In genomic region chr1:54167422-54168139, GRCh38 we compare ENCODE assay signal across 18 cellular contexts. TPM values are rescaled to one million over a fixed set of nuclear protein-coding genes. Genes with fewer than 3 reads are reported as not detected.
DNase-seq lines count a peak whose midpoint lies in the region; TF ChIP-seq lines count a peak whose summit lies in the region.
"Had no signal": no experiment of that assay in that cellular context is flagged by ENCODE, and none has a peak within 500 bp of the region (broad histone marks: within the 10 kb centered on the region; RNA-seq: fewer than 3 reads in every experiment).

No MANE protein-coding gene starts in this region.

- H3K36me3 ChIP-seq in esophagus squamous epithelium (no peaks in the 10 kb centered on the region), Karpas-422 (ENCODE audit: insufficient read depth, low read length) (no peaks in the 10 kb centered on the region), vagina (no peaks in the 10 kb centered on the region)
- H3K36me3 ChIP-seq: SJCRH30 had no signal

- no peaks in the 10 kb centered on the region for H4K20me1 ChIP-seq in Karpas-422 (ENCODE audit: insufficient read depth, low read depth, low read length)

- TF ChIP-seq CTCF in RWPE1 (conservative IDR thresholded peaks at IDR 0.05; ENCODE audit: low read depth) (no peak), esophagus squamous epithelium (IDR thresholded peaks at IDR 0.05) (no peak), GM10248 (IDR thresholded peaks at IDR 0.05; ENCODE audit: control extremely low read depth, extremely low read depth, low read depth, missing control alignments) (no peak), vagina (IDR thresholded peaks at IDR 0.05) (no peak)

- H3K4me1 ChIP-seq in esophagus squamous epithelium (peaks cover 7 to 40% (median 20%) of the 10 kb centered on the region in 3 donors), Karpas-422 (ENCODE audit: low read length) (no peaks in the 10 kb centered on the region), vagina (peaks cover 5% of the 10 kb centered on the region)
- H3K4me1 ChIP-seq: SJCRH30 had no signal

- H3K4me3 ChIP-seq in esophagus squamous epithelium (no peak overlapping the region), Karpas-422 (ENCODE audit: low read length) (no peak overlapping the region), vagina (no peak overlapping the region)
- H3K4me3 ChIP-seq: GM23338, SJCRH30 had no signal

- H3K27ac ChIP-seq in RWPE1: peak overlapping the region; percentile 90
- H3K27ac ChIP-seq in esophagus squamous epithelium: peak overlapping the region; percentile 5 to 61 (median 26)
- no peak overlapping the region for H3K27ac ChIP-seq in Karpas-422 (ENCODE audit: low read length)
- H3K27ac ChIP-seq in vagina: no peak overlapping the region
- H3K27ac ChIP-seq: SJCRH30 had no signal

- no peaks in the 10 kb centered on the region for H3K27me3 ChIP-seq in esophagus squamous epithelium
- no peaks in the 10 kb centered on the region for H3K27me3 ChIP-seq in Karpas-422 (ENCODE audit: low read length)
- H3K27me3 ChIP-seq in vagina: no peaks in the 10 kb centered on the region
- H3K27me3 ChIP-seq: SJCRH30 had no signal

- H3K9me2 ChIP-seq in Karpas-422 (replicated peaks; ENCODE audit: insufficient read depth, low read length): no peaks in the 10 kb centered on the region

- no peak overlapping the region for H2AFZ ChIP-seq in Karpas-422 (ENCODE audit: low read length)
- H2AFZ ChIP-seq: GM23338 had no signal

- H3K9me3 ChIP-seq in esophagus squamous epithelium: no peaks in the 10 kb centered on the region
- no peaks in the 10 kb centered on the region for H3K9me3 ChIP-seq in Karpas-422 (ENCODE audit: low read length)
- H3K9me3 ChIP-seq in vagina: no peaks in the 10 kb centered on the region
- H3K9me3 ChIP-seq: SJCRH30 had no signal

- no peak overlapping the region for H3K9ac ChIP-seq in Karpas-422 (ENCODE audit: low read length)

- no peak overlapping the region for H3K4me2 ChIP-seq in Karpas-422 (ENCODE audit: low read depth, low read length, poor library complexity, severe bottlenecking)
- H3K4me2 ChIP-seq: GM23338 had no signal

- intact Hi-C loops in esophagus squamous epithelium (cut with DNase I): no loop called here
- intact Hi-C loops in vagina (cut with DNase I): no loop called here

- DNase-seq in HCEC 1CT (peak; percentile 45), RWPE1 (ENCODE audit: low spot score) (peak; percentile 92), esophagus squamous epithelium (lab: John Stamatoyannopoulos, UW) (no peak), renal cortical epithelial cell (ENCODE audit: low read depth) (peak; percentile 20), Karpas-422 (no peak), GM10248 (ENCODE audit: extremely low spot score) (no peak), vagina (ENCODE audit: extremely low spot score in 2 of 2) (no peak)
- DNase-seq in activated CD4-positive, alpha-beta T cell treated with anti-CD3 and anti-CD28 coated beads for 4 hours: no peak
- DNase-seq: activated naive CD4-positive, alpha-beta T cell treated with anti-CD3 and anti-CD28 coated beads for 36 hours; erythroblast; mesendoderm; MM.1S; NCI-H2081 treated with DMSO at 0.1 percent for 48 hours; NCI-H748 treated with DMSO at 0.1 percent for 48 hours; occipital lobe; SJCRH30 had no signal

- CTCF ChIA-PET in RWPE1 (lab: Yijun Ruan, JAX): interaction anchor here (1.1 kb wide), 1 partner anchor 12 kb away, joined by 4 read pairs; no protein-coding TSS in a partner anchor
- CTCF ChIA-PET in GM10248 (lab: Yijun Ruan, JAX): interaction anchor here (0.8 to 0.9 kb wide), 2 partner anchors 9 to 29 kb away, joined by 3 read pairs; no protein-coding TSS in a partner anchor

- 30 to 39% methylated on average over 6 to 9 of the region's 9 CpGs for WGBS in esophagus squamous epithelium, 2 donors

- no peak for TF ChIP-seq POLR2A in esophagus squamous epithelium (IDR thresholded peaks at IDR 0.05)
- no peak for TF ChIP-seq POLR2A in vagina (IDR thresholded peaks at IDR 0.05)

- no peaks in the 10 kb centered on the region for H3K79me2 ChIP-seq in Karpas-422 (ENCODE audit: low read length)

- POLR2A ChIA-PET in RWPE1 (lab: Yijun Ruan, JAX; ENCODE audit: low non-redundant PET) (no interaction called here), GM10248 (lab: Yijun Ruan, JAX) (no interaction called here)

RNA-seq across cellular contexts. Expression of gene CDCP2, which starts 14.8 kb away (rescaled TPM):
- total RNA-seq in esophagus squamous epithelium: under 1 TPM in 1 of 4 donors, not detected in 3; 0.19 TPM
- not detected in 2 replicates for total RNA-seq in renal cortical epithelial cell
- not detected in 2 replicates for total RNA-seq in Karpas-422 (2014; rRNA removed; shearing (Covaris generic); ENCODE audit: low replicate concordance)
- total RNA-seq in vagina: not detected
- total RNA-seq: activated CD8-positive, alpha-beta memory T cell treated with anti-CD3 and anti-CD28 coated beads for 36 hours; activated naive CD4-positive, alpha-beta T cell treated with anti-CD3 and anti-CD28 coated beads for 36 hours; GM23338; occipital lobe; SJCRH30 had no signal

RNA-seq across cellular contexts. Expression of gene CYB5RL, which starts 32.2 kb away (rescaled TPM):
- total RNA-seq in esophagus squamous epithelium: 1 to 10 TPM; 2.2 to 4.7 (median 3.0) TPM
- total RNA-seq in renal cortical epithelial cell: 2.6 and 6.0 TPM in 2 replicates
- total RNA-seq in Karpas-422 (2014; rRNA removed; shearing (Covaris generic); ENCODE audit: low replicate concordance): 6.1 and 7.9 TPM in 2 replicates
- total RNA-seq in vagina: 3.7 TPM

RNA-seq across cellular contexts. Expression of gene MRPL37, which starts 32.4 kb away (rescaled TPM):
- total RNA-seq in esophagus squamous epithelium: 100 to 1,000 TPM in 1 of 4 donors, 10 to 100 TPM in 3; 63.1 to 101 (median 79.3) TPM
- 33.3 and 44.8 TPM in 2 replicates for total RNA-seq in renal cortical epithelial cell
- total RNA-seq in Karpas-422 (2014; rRNA removed; shearing (Covaris generic); ENCODE audit: low replicate concordance): 80.1 and 91.3 TPM in 2 replicates
- 45.9 TPM for total RNA-seq in vagina

Comparison
In these comparisons a context has a peak if more than half of its experiments do, and no peak if none do; other contexts are left out.
1. DNase-seq: peak in HCEC 1CT (single experiment), RWPE1 (single experiment) and renal cortical epithelial cell (single experiment); none in esophagus squamous epithelium (single experiment), Karpas-422 (single experiment), GM10248 (single experiment), vagina (0 of 2) and activated CD4-positive, alpha-beta T cell treated with anti-CD3 and anti-CD28 coated beads for 4 hours (0 of 2).
2. H3K27ac ChIP-seq: peak in RWPE1 (single experiment) and esophagus squamous epithelium (4 of 4); none in Karpas-422 (single experiment) and vagina (single experiment).